8 cellular contexts compared by ENCODE assay signal in genomic region chr12:27142102-27142721, GRCh38.
DNase-seq lines count a peak whose midpoint lies in the region; ATAC-seq, FAIRE-seq and TF ChIP-seq lines count a peak whose summit lies in the region.

No MANE protein-coding gene starts in this region.

- no peak for ATAC-seq in HG03025 (IDR thresholded peaks at IDR 0.05; ENCODE audit: low FRiP score, unreplicated experiment)

- no peak overlapping the region for H3K27ac Mint-ChIP-seq in activated naive CD4-positive, alpha-beta T cell treated with anti-CD3 and anti-CD28 coated beads, Interleukin-2, amount 10 ng/mL, durations not matched to agents 7 days and 5 days

- H3K4me1 ChIP-seq in parathyroid adenoma = no peaks in the 10 kb centered on the region

- H3K36me3 Mint-ChIP-seq in activated naive CD4-positive, alpha-beta T cell treated with anti-CD3 and anti-CD28 coated beads, Interleukin-2, amount 10 ng/mL, durations not matched to agents 7 days and 5 days = peaks cover 1% of the 10 kb centered on the region

- H3K27me3 ChIP-seq in parathyroid adenoma (ENCODE audit: control insufficient read depth, insufficient read depth, low read length) = no peaks in the 10 kb centered on the region

- peaks cover 1% of the 10 kb centered on the region for H3K9me3 Mint-ChIP-seq in activated naive CD4-positive, alpha-beta T cell treated with anti-CD3 and anti-CD28 coated beads, Interleukin-2, amount 10 ng/mL, durations not matched to agents 7 days and 5 days

- H3K9me3 ChIP-seq in parathyroid adenoma (ENCODE audit: control insufficient read depth, low read length) = no peaks in the 10 kb centered on the region

- FAIRE-seq in HTR-8/SVneo (lab: Jason Lieb, UNC) = peak; percentile 38

- H3K36me3 ChIP-seq in parathyroid adenoma (ENCODE audit: control insufficient read depth, insufficient read depth, low read length) = no peaks in the 10 kb centered on the region

- DNase-seq in DMS53 treated with DMSO at 0.1 percent for 48 hours (lab: John Stamatoyannopoulos, UW; ENCODE audit: unreplicated experiment) (peak; percentile 85), HTR-8/SVneo (ENCODE audit: insufficient read length, low spot score) (peak; percentile 85), NOMO-1 treated with dmso at 0.1 percent for 144 hours (lab: John Stamatoyannopoulos, UW; ENCODE audit: unreplicated experiment) (peak; percentile 4), globus pallidus (ENCODE audit: low spot score) (peak; percentile 66), OCI-M2 (lab: John Stamatoyannopoulos, UW; ENCODE audit: unreplicated experiment) (no peak)
- DNase-seq in activated naive CD4-positive, alpha-beta T cell treated with anti-CD3 and anti-CD28 coated beads, Interleukin-2, amount 10 ng/mL, durations not matched to agents 7 days and 5 days = peak; percentile 53

- H3K4me1 Mint-ChIP-seq in activated naive CD4-positive, alpha-beta T cell treated with anti-CD3 and anti-CD28 coated beads, Interleukin-2, amount 10 ng/mL, durations not matched to agents 7 days and 5 days = peaks cover 27% of the 10 kb centered on the region

- no peak overlapping the region for H3K4me3 Mint-ChIP-seq in activated naive CD4-positive, alpha-beta T cell treated with anti-CD3 and anti-CD28 coated beads, Interleukin-2, amount 10 ng/mL, durations not matched to agents 7 days and 5 days

- H3K27me3 Mint-ChIP-seq in activated naive CD4-positive, alpha-beta T cell treated with anti-CD3 and anti-CD28 coated beads, Interleukin-2, amount 10 ng/mL, durations not matched to agents 7 days and 5 days = no peaks in the 10 kb centered on the region

- no peak overlapping the region for H3K4me3 ChIP-seq in parathyroid adenoma (ENCODE audit: low read depth, low read length)

- H3K79me2 ChIP-seq in parathyroid adenoma = no peaks in the 10 kb centered on the region

- CTCF ChIA-PET in activated naive CD4-positive, alpha-beta T cell treated with anti-CD3 and anti-CD28 coated beads, Interleukin-2, amount 10 ng/mL, durations not matched to agents 7 days and 5 days (lab: Charles Lee) = interaction anchor here (0.6 to 1.8 kb wide), 7 partner anchors 36 to 166 kb away, joined by 3 to 6 read pairs (median 5); no protein-coding TSS in a partner anchor

- no peak overlapping the region for H2AFZ ChIP-seq in parathyroid adenoma

- no peak overlapping the region for H3K4me2 ChIP-seq in parathyroid adenoma (ENCODE audit: low read length)

- TF ChIP-seq CTCF in parathyroid adenoma (IDR thresholded peaks at IDR 0.05) = peak; percentile 70

- H3K9ac ChIP-seq in parathyroid adenoma = no peak overlapping the region

- H3K27ac ChIP-seq in parathyroid adenoma = no peak overlapping the region
